Comparison of ENCODE assay signal across 27 cellular contexts in genomic region chr2:40016151-40016885, GRCh38.
DNase-seq lines count a peak whose midpoint lies in the region; ATAC-seq and TF ChIP-seq lines count a peak whose summit lies in the region.
"Had no signal": no experiment of that assay in that cellular context is flagged by ENCODE, and none has a peak within 500 bp of the region (broad histone marks: within the 10 kb centered on the region; RNA-seq: fewer than 3 reads in every experiment).

No MANE protein-coding gene starts in this region.

- no peak for TF ChIP-seq CTCF in osteoblast (IDR thresholded peaks at IDR 0.05; ENCODE audit: extremely low read depth, low read depth, low read length)

- no peaks in the 10 kb centered on the region for H3K36me3 ChIP-seq in osteoblast (ENCODE audit: insufficient read depth, low read length)
- H3K36me3 ChIP-seq: MG63, ovary had no signal

- no peaks in the 10 kb centered on the region for H3K9me3 ChIP-seq in osteoblast (ENCODE audit: low read depth, low read length)
- H3K9me3 ChIP-seq: ovary had no signal

- H4K20me1 ChIP-seq in osteoblast (ENCODE audit: insufficient read depth, low read length), result no peaks in the 10 kb centered on the region

- no peak overlapping the region for H3K4me2 ChIP-seq in osteoblast (ENCODE audit: insufficient read depth, low read length)

- H3K4me1 ChIP-seq in osteoblast (ENCODE audit: insufficient read depth, low read length), result no peaks in the 10 kb centered on the region

- DNase-seq in NCI-H1092 treated with DMSO at 0.1 percent for 48 hours (lab: John Stamatoyannopoulos, UW) (peak; percentile 2), NCI-H1092 (lab: John Stamatoyannopoulos, UW) (no peak), GM03348 (ENCODE audit: low spot score) (peak; percentile 48), amniotic epithelial cell (ENCODE audit: low read depth) (peak; percentile 67), osteoblast (ENCODE audit: insufficient read length, low spot score, missing footprints) (peak; percentile 80), caudate nucleus (lab: John Stamatoyannopoulos, UW) (no peak), activated gamma-delta T cell treated with Interleukin-2 at 50 U/mL for 16 hours (no peak)
- DNase-seq: 8988T; activated CD4-positive, alpha-beta memory T cell treated with anti-CD3 and anti-CD28 coated beads for 36 hours; activated CD4-positive, CD25-positive, alpha-beta regulatory T cell treated with anti-CD3 and anti-CD28 coated beads, Interleukin-2, amount 50 U/mL, for 72 hours; activated CD8-positive, alpha-beta memory T cell treated with anti-CD3 and anti-CD28 coated beads, Interleukin-2, amount 50 U/mL, for 4 hours; activated naive CD4-positive, alpha-beta T cell treated with anti-CD3 and anti-CD28 coated beads, Interleukin-2, amount 50 U/mL, for 16 hours; amygdala; Calu3; EL; head of caudate nucleus; KBM-7; left ventricle myocardium superior; mesendoderm; MG63; NCI-H446 treated with DMSO at 0.1 percent for 48 hours; ovary; SHP77 treated with DMSO at 0.1 percent for 48 hours; stimulated activated naive B cell treated with anti-CD40 and anti-IgM and Interleukin-4, amounts not matched to agents 10 μg/mL and 1 μg/mL and 100 μg/mL, for 72 hours; substantia nigra had no signal

- no peak overlapping the region for H3K4me3 ChIP-seq in osteoblast (ENCODE audit: insufficient read depth, low read length)
- H3K4me3 ChIP-seq: MG63, ovary, skin epidermis had no signal

- H2AFZ ChIP-seq in osteoblast (ENCODE audit: low read length), result no peak overlapping the region

- no peaks in the 10 kb centered on the region for H3K79me2 ChIP-seq in osteoblast (ENCODE audit: insufficient read depth, low read length)

- H3K27ac ChIP-seq in osteoblast (ENCODE audit: low read depth, low read length) (no peak overlapping the region), caudate nucleus (ENCODE audit: low read depth, low read length) (no peak overlapping the region)
- H3K27ac ChIP-seq: ovary, skin epidermis had no signal

- ATAC-seq in GM19035 (IDR thresholded peaks at IDR 0.05; ENCODE audit: unreplicated experiment), result no peak
- ATAC-seq: left ventricle myocardium superior; stimulated activated naive B cell treated with anti-CD40 and anti-IgM and Interleukin-4, amounts not matched to agents 10 μg/mL and 1 μg/mL and 100 μg/mL, for 72 hours had no signal

- H3K27me3 ChIP-seq in osteoblast (ENCODE audit: insufficient read depth, low read length), result no peaks in the 10 kb centered on the region
- H3K27me3 ChIP-seq: MG63, ovary had no signal

Comparison
In these comparisons a context has a peak if more than half of its experiments do, and no peak if none do; other contexts are left out.
1. DNase-seq: peak in NCI-H1092 treated with DMSO at 0.1 percent for 48 hours (single experiment), GM03348 (single experiment), amniotic epithelial cell (single experiment) and osteoblast (single experiment); none in NCI-H1092 (single experiment), caudate nucleus (0 of 61) and activated gamma-delta T cell treated with Interleukin-2 at 50 U/mL for 16 hours (single experiment).